In the genomic region with DNA sequence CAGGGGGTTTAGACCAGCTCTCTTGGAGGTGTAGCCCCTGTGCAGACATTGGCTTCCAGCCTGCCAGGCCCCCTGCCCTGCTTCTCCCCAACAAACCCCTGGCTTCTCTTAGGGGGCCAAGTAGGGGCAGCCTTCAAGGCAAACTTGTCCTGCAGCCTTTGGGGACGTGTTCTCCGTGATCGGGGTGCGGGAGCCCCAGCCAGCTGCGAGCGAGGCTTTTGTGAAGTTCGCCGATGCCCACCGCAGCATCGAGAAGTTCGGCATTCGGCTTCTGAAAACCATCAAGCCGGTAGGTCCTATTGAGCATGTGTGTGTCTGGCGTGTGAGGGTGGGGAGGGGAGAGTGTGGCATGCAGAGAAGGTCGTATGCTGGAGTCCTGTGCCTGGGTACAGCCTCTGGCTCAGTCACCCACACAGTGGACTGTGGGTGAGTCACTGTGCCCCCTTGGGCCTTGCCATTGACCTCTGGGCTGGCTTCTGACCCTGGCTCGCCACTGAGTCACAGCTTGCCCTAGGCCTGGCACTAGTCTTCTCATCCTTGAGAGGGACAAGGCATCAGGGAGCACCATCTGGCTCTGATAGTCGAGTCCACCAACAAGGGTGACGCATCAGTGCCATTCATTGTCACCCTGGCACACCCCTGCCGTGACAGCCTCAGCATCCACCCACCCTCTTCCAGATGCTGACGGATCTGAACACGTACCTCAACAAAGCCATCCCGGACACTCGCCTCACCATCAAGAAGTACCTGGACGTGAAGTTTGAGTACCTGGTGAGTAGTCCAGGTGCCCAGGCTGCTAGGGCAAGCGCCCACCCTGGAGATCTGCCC, we compare ENCODE assay signal across 1 cellular context.
TF ChIP-seq lines count a peak whose summit lies in the region.

No MANE protein-coding gene starts in this region.

TF ChIP-seq in HepG2, 621 proteins besides CTCF, POLR2A, EP300 and RAD21:
- 0 out of 2 replicates have a peak, but pooled peaks have one; percentile 35 for TF ChIP-seq HNRNPL (IDR thresholded peaks at IDR 0.05; ENCODE audit: low read depth, low read length)
- TF ChIP-seq ZFP36L1 (CRISPR knock-in tag; IDR thresholded peaks at IDR 0.05) = no peak
- TF ChIP-seq ZC3H13 (CRISPR knock-in tag; IDR thresholded peaks at IDR 0.05) = no peak
- TF ChIP-seq ZNF614 (CRISPR knock-in tag; IDR thresholded peaks at IDR 0.05; ENCODE audit: borderline replicate concordance) = no peak
- no peak for TF ChIP-seq DNMT3B (CRISPR knock-in tag; conservative IDR thresholded peaks at IDR 0.05)
- no peak for TF ChIP-seq ZNF564 (CRISPR knock-in tag; IDR thresholded peaks at IDR 0.05)
- TF ChIP-seq ZNF644 (CRISPR knock-in tag; IDR thresholded peaks at IDR 0.05; ENCODE audit: low read depth) = no peak
